25 cellular contexts compared by ENCODE assay signal in the genomic region with DNA sequence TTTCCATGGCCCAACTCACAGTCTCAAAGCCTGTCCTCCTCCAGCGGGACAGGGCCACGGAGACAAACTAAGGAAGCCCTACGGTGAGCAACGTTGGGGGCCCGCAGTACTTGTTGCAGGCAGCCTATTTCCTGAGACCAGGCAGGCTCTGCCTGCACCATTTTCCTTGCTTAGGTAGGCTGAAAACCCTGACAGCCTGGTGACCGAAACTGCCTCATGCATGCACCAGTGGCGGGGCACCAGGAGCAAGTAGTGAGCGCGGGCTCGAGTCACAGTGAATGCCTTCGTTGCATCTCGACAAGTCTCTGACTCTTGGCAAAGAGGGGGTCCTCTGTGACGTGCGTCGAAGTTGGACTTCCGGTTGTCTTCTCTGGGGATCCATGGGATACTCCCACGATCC. TPM values are rescaled to one million over a fixed set of nuclear protein-coding genes. Genes with fewer than 3 reads are reported as not detected.
DNase-seq lines count a peak whose midpoint lies in the region; ATAC-seq and TF ChIP-seq lines count a peak whose summit lies in the region.
"Had no signal": no experiment of that assay in that cellular context is flagged by ENCODE, and none has a peak within 500 bp of the region (broad histone marks: within the 10 kb centered on the region; RNA-seq: fewer than 3 reads in every experiment).

No MANE protein-coding gene starts in this region.

- no peaks in the 10 kb centered on the region for H3K36me3 ChIP-seq in lung (ENCODE audit: control insufficient read depth in 2 of 2, insufficient read depth in 2 of 2, low read length in 2 of 2)
- no peaks in the 10 kb centered on the region for H3K36me3 ChIP-seq in spleen
- H3K36me3 ChIP-seq: HAP-1, lower lobe of right lung had no signal

- H3K27ac ChIP-seq in lung (ENCODE audit: low read depth in 1 of 2, low read length in 1 of 2) = no peak overlapping the region
- no peak overlapping the region for H3K27ac ChIP-seq in spleen
- H3K27ac ChIP-seq: coronary artery, KMS-11, lower lobe of right lung, skin epidermis had no signal

- H3K9me3 ChIP-seq in T-helper 17 cell (ENCODE audit: control insufficient read depth, low read length, poor library complexity, severe bottlenecking) (no peaks in the 10 kb centered on the region), lung (ENCODE audit: control insufficient read depth in 2 of 2, insufficient read depth in 1 of 2, low read length in 1 of 2) (peaks cover 0 to 26% of the 10 kb centered on the region in 2 donors), spleen (peaks cover 0 to 82% (median 8%) of the 10 kb centered on the region in 8 donors)
- H3K9me3 ChIP-seq: HAP-1, lower lobe of right lung had no signal

- H3K4me3 Mint-ChIP-seq in natural killer cell (no peak overlapping the region), T-helper 17 cell (peak overlapping the region; percentile 57)
- no peak overlapping the region for H3K4me3 Mint-ChIP-seq in natural killer cell treated with Interleukin-12 subunit alpha and Interleukin-12 subunit beta and Interleukin-15 and Interleukin-18, amount 100 ng/mL, for 72 hours
- H3K4me3 Mint-ChIP-seq: activated naive CD4-positive, alpha-beta T cell treated with anti-CD3 and anti-CD28 coated beads, Interleukin-2, amount 50 U/mL, for 24 hours; naive thymus-derived CD8-positive, alpha-beta T cell; WTC11 had no signal

- TF ChIP-seq POLR2A in spleen (IDR thresholded peaks at IDR 0.05) = no peak

- DNase-seq in natural killer cell (peak; percentile 11), T-helper 17 cell (no peak), lung (ENCODE audit: low spot score) (peak; percentile 24), spleen (no peak)
- DNase-seq in natural killer cell treated with Interleukin-12 subunit alpha and Interleukin-12 subunit beta and Interleukin-15 and Interleukin-18, amount 100 ng/mL, for 72 hours (ENCODE audit: low spot score) = no peak
- no peak for DNase-seq in activated naive CD4-positive, alpha-beta T cell treated with anti-CD3 and anti-CD28 coated beads, Interleukin-2, amount 50 U/mL, for 16 hours
- no peak for DNase-seq in activated naive CD4-positive, alpha-beta T cell treated with anti-CD3 and anti-CD28 coated beads, Interleukin-2, amount 50 U/mL, for 72 hours (ENCODE audit: low spot score in 2 of 2)
- DNase-seq: activated CD4-positive, alpha-beta T cell treated with anti-CD3 and anti-CD28 coated beads, Interleukin-2, amount 50 U/mL, for 1 hour; activated CD8-positive, alpha-beta memory T cell treated with anti-CD3 and anti-CD28 coated beads, Interleukin-2, amount 50 U/mL, for 48 hours; DMS153; effector memory CD4-positive, alpha-beta T cell; lower lobe of right lung; MM.1S; naive thymus-derived CD8-positive, alpha-beta T cell; NCI-H1930; NCI-H2171 treated with DMSO at 0.1 percent for 48 hours; NCI-H510A; occipital lobe; stimulated activated naive CD8-positive, alpha-beta T cell treated with anti-CD3 and anti-CD28 coated beads, Interleukin-15, Interleukin-2, amounts not matched to agents 100 U/mL and 50 U/mL, for 24 hours had no signal

- WGBS in lung, 2 donors = 95 to 96% methylated on average over 17 of the region's 17 CpGs
- WGBS in spleen, 5 donors = 92 to 97% (median 94%) methylated on average over 16 to 17 of the region's 17 CpGs

- intact Hi-C loops in natural killer cell (cut with micrococcal nuclease) (no loop called here), spleen (cut with DNase I; ENCODE audit: low total_unique reads) (no loop called here)

- TF ChIP-seq CTCF in natural killer cell (IDR thresholded peaks at IDR 0.05) (no peak), lung (IDR thresholded peaks at IDR 0.05; ENCODE audit: control extremely low read depth, extremely low read depth) (no peak), spleen (IDR thresholded peaks at IDR 0.05 in 8 of 11, conservative IDR thresholded peaks at IDR 0.05 in 3 of 11) (no peak)

- no peaks in the 10 kb centered on the region for H3K36me3 Mint-ChIP-seq in natural killer cell
- H3K36me3 Mint-ChIP-seq in natural killer cell treated with Interleukin-12 subunit alpha and Interleukin-12 subunit beta and Interleukin-15 and Interleukin-18, amount 100 ng/mL, for 72 hours = no peaks in the 10 kb centered on the region
- no peaks in the 10 kb centered on the region for H3K36me3 Mint-ChIP-seq in T-helper 17 cell (ENCODE audit: low read depth)
- peaks cover 34 to 38% of the 10 kb centered on the region in 2 donors for H3K36me3 Mint-ChIP-seq in activated naive CD4-positive, alpha-beta T cell treated with anti-CD3 and anti-CD28 coated beads, Interleukin-2, amount 50 U/mL, for 72 hours
- H3K36me3 Mint-ChIP-seq: activated naive CD4-positive, alpha-beta T cell treated with anti-CD3 and anti-CD28 coated beads, Interleukin-2, amount 50 U/mL, for 24 hours had no signal

- H3K4me1 ChIP-seq in lung (ENCODE audit: control insufficient read depth in 2 of 2, insufficient read depth in 2 of 2, low read length in 2 of 2) (peaks cover 0 to 6% of the 10 kb centered on the region in 2 donors), spleen (peaks cover 0 to 20% (median 2%) of the 10 kb centered on the region in 6 donors)
- H3K4me1 ChIP-seq: HAP-1 had no signal

- H3K27me3 ChIP-seq in lung (ENCODE audit: control insufficient read depth, insufficient read depth) (no peaks in the 10 kb centered on the region), spleen (replicated peaks in 1 of 7) (peaks cover 0 to 70% (median 15%) of the 10 kb centered on the region in 7 donors)

- H3K4me1 Mint-ChIP-seq in natural killer cell = peaks cover 11 to 29% of the 10 kb centered on the region in 2 donors
- H3K4me1 Mint-ChIP-seq in natural killer cell treated with Interleukin-12 subunit alpha and Interleukin-12 subunit beta and Interleukin-15 and Interleukin-18, amount 100 ng/mL, for 72 hours (ENCODE audit: low read depth in 2 of 2) = peaks cover 0 to 9% of the 10 kb centered on the region in 2 donors
- peaks cover 18% of the 10 kb centered on the region for H3K4me1 Mint-ChIP-seq in T-helper 17 cell

- peaks cover 46 to 50% of the 10 kb centered on the region in 2 donors for H3K27me3 Mint-ChIP-seq in natural killer cell (ENCODE audit: low read depth in 2 of 2)
- H3K27me3 Mint-ChIP-seq in natural killer cell treated with Interleukin-12 subunit alpha and Interleukin-12 subunit beta and Interleukin-15 and Interleukin-18, amount 100 ng/mL, for 72 hours = peaks cover 14 to 31% of the 10 kb centered on the region in 2 donors
- peaks cover 67% of the 10 kb centered on the region for H3K27me3 Mint-ChIP-seq in T-helper 17 cell

- H3K9me3 Mint-ChIP-seq in natural killer cell = peaks cover 0 to 2% of the 10 kb centered on the region in 2 donors
- no peaks in the 10 kb centered on the region for H3K9me3 Mint-ChIP-seq in natural killer cell treated with Interleukin-12 subunit alpha and Interleukin-12 subunit beta and Interleukin-15 and Interleukin-18, amount 100 ng/mL, for 72 hours
- peaks cover 0 to 4% of the 10 kb centered on the region in 2 donors for H3K9me3 Mint-ChIP-seq in activated naive CD4-positive, alpha-beta T cell treated with anti-CD3 and anti-CD28 coated beads, Interleukin-2, amount 50 U/mL, for 72 hours
- H3K9me3 Mint-ChIP-seq: activated naive CD4-positive, alpha-beta T cell treated with anti-CD3 and anti-CD28 coated beads, Interleukin-2, amount 50 U/mL, for 24 hours had no signal

- H3K27ac Mint-ChIP-seq in natural killer cell (no peak overlapping the region), T-helper 17 cell (no peak overlapping the region)
- H3K27ac Mint-ChIP-seq in natural killer cell treated with Interleukin-12 subunit alpha and Interleukin-12 subunit beta and Interleukin-15 and Interleukin-18, amount 100 ng/mL, for 72 hours = no peak overlapping the region
- no peak overlapping the region for H3K27ac Mint-ChIP-seq in activated naive CD4-positive, alpha-beta T cell treated with anti-CD3 and anti-CD28 coated beads, Interleukin-2, amount 50 U/mL, for 72 hours
- H3K27ac Mint-ChIP-seq: activated naive CD4-positive, alpha-beta T cell treated with anti-CD3 and anti-CD28 coated beads, Interleukin-2, amount 50 U/mL, for 24 hours; naive thymus-derived CD8-positive, alpha-beta T cell; WTC11 had no signal

- no peak overlapping the region for H3K4me3 ChIP-seq in lung
- H3K4me3 ChIP-seq in spleen = no peak overlapping the region
- H3K4me3 ChIP-seq: coronary artery, HAP-1, lower lobe of right lung, skin epidermis had no signal

- ATAC-seq in natural killer cell (no peak), T-helper 17 cell (no peak), lung (ENCODE audit: insufficient read depth, low FRiP score) (no peak)
- ATAC-seq in natural killer cell treated with Interleukin-12 subunit alpha and Interleukin-12 subunit beta and Interleukin-15 and Interleukin-18, amount 100 ng/mL, for 72 hours = no peak
- no peak for ATAC-seq in activated naive CD4-positive, alpha-beta T cell treated with anti-CD3 and anti-CD28 coated beads, Interleukin-2, amount 50 U/mL, for 72 hours
- ATAC-seq: lower lobe of right lung; naive thymus-derived CD8-positive, alpha-beta T cell; stimulated activated naive CD8-positive, alpha-beta T cell treated with anti-CD3 and anti-CD28 coated beads, Interleukin-15, Interleukin-2, amounts not matched to agents 100 U/mL and 50 U/mL, for 24 hours; WTC11 had no signal

RNA-seq across cellular contexts. Expression of gene ZNF273, which starts 23.3 kb away (rescaled TPM):
- total RNA-seq in natural killer cell = 1 to 10 TPM; 2.9 to 4.2 (median 4.0) TPM
- total RNA-seq in natural killer cell treated with Interleukin-12 subunit alpha and Interleukin-12 subunit beta and Interleukin-15 and Interleukin-18, amount 100 ng/mL, for 72 hours = 1 to 10 TPM; 5.5 to 6.3 TPM
- total RNA-seq in T-helper 17 cell = 1 to 10 TPM; 5.9 to 6.7 TPM
- total RNA-seq in lung = 10 to 100 TPM; 12.4 to 15.7 TPM
- 1 to 10 TPM; 3.0 to 5.0 TPM for polyA plus RNA-seq in lung
- 10 to 100 TPM in 1 of 7 donors, 1 to 10 TPM in 6; 5.4 to 10.4 (median 6.7) TPM for total RNA-seq in spleen
- 1 to 10 TPM; 2.4 to 4.0 (median 3.0) TPM for polyA plus RNA-seq in spleen
- 10 to 100 TPM; 12.4 to 13.4 TPM for total RNA-seq in activated naive CD4-positive, alpha-beta T cell treated with anti-CD3 and anti-CD28 coated beads, Interleukin-2, amount 50 U/mL, for 72 hours

Comparison
In these comparisons a context has a peak if more than half of its experiments do, and no peak if none do; other contexts are left out.
1. DNase-seq: peak in natural killer cell (single experiment) and lung (single experiment); none in natural killer cell treated with Interleukin-12 subunit alpha and Interleukin-12 subunit beta and Interleukin-15 and Interleukin-18, amount 100 ng/mL, for 72 hours (single experiment), T-helper 17 cell (0 of 3), activated naive CD4-positive, alpha-beta T cell treated with anti-CD3 and anti-CD28 coated beads, Interleukin-2, amount 50 U/mL, for 16 hours (single experiment), spleen (single experiment) and activated naive CD4-positive, alpha-beta T cell treated with anti-CD3 and anti-CD28 coated beads, Interleukin-2, amount 50 U/mL, for 72 hours (0 of 2).